8 cellular contexts compared by ENCODE assay signal in genomic region chr4:151407466-151408379, GRCh38. TPM values are rescaled to one million over a fixed set of nuclear protein-coding genes. Genes with fewer than 3 reads are reported as not detected.
DNase-seq lines count a peak whose midpoint lies in the region; ATAC-seq and TF ChIP-seq lines count a peak whose summit lies in the region.

No MANE protein-coding gene starts in this region.

- H3K27ac Mint-ChIP-seq in MCF 10A (ENCODE audit: low read depth, unreplicated experiment): peak overlapping the region; percentile 94
- peak overlapping the region; percentile 84 for H3K27ac Mint-ChIP-seq in stimulated activated naive B cell treated with anti-CD40 and anti-IgM and Interleukin-4, amounts not matched to agents 10 μg/mL and 1 μg/mL and 100 μg/mL, for 72 hours

- H3K9me3 ChIP-seq in PC-9 (ENCODE audit: insufficient read depth, low read depth): no peaks in the 10 kb centered on the region
- no peaks in the 10 kb centered on the region for H3K9me3 ChIP-seq in left lung

- intact Hi-C loops in PC-9 (cut with micrococcal nuclease; ENCODE audit: unreplicated experiment): loop anchor here (1.0 to 2.0 kb wide), 3 partner anchors 78 to 197 kb away; no protein-coding TSS in a partner anchor
- intact Hi-C loops in MCF 10A (cut with micrococcal nuclease): loop anchor here (1.0 kb wide), 1 partner anchor 134 kb away; no protein-coding TSS in a partner anchor
- intact Hi-C loops in left lung (cut with DNase I): no loop called here

- no peaks in the 10 kb centered on the region for H3K36me3 ChIP-seq in PC-9 (ENCODE audit: low read depth)
- no peaks in the 10 kb centered on the region for H3K36me3 ChIP-seq in left lung

- peak in 2 of 3 donors; percentile 12 to 34 for DNase-seq in stimulated activated CD4-positive, alpha-beta T cell treated with anti-CD3 and anti-CD28 coated beads, Interleukin-12 subunit alpha, Interleukin-12 subunit beta, amount 100 ng/mL, for 48 hours (ENCODE audit: low read depth in 2 of 3, low spot score in 1 of 3)
- DNase-seq in stimulated activated CD4-positive, alpha-beta T cell treated with anti-CD3 and anti-CD28 coated beads, Interleukin-12 subunit alpha, Interleukin-12 subunit beta, amount 100 ng/mL, for 4 hours: no peak
- DNase-seq in PC-9 (peak in 1 of 2 experiments; percentile 36), MCF 10A (ENCODE audit: unreplicated experiment) (no peak), left lung (peak; percentile 47 to 85), SHP77 (lab: John Stamatoyannopoulos, UW) (no peak)
- DNase-seq in stimulated activated naive B cell treated with anti-CD40 and anti-IgM and Interleukin-4, amounts not matched to agents 10 μg/mL and 1 μg/mL and 100 μg/mL, for 72 hours: peak; percentile 71

- POLR2A ChIA-PET in PC-9 (lab: Charles Lee; ENCODE audit: unreplicated experiment): interaction anchor here (0.7 to 1.1 kb wide), 3 partner anchors 78 to 1400 kb away, joined by 4 to 26 read pairs (median 7); no protein-coding TSS in a partner anchor
- POLR2A ChIA-PET in MCF 10A (lab: Yijun Ruan, JAX): interaction anchor here (0.6 to 3.9 kb wide), 22 partner anchors 13 to 943 kb away, joined by 3 to 90 read pairs (median 5); partner anchors contain the start of gene RPS3A

- ATAC-seq in HG02943 (IDR thresholded peaks at IDR 0.05; ENCODE audit: low read depth, unreplicated experiment): peak; percentile 76
- peak; percentile 53 for ATAC-seq in left lung
- peak; percentile 78 to 81 for ATAC-seq in stimulated activated naive B cell treated with anti-CD40 and anti-IgM and Interleukin-4, amounts not matched to agents 10 μg/mL and 1 μg/mL and 100 μg/mL, for 72 hours (replicated peaks)

- H3K27ac ChIP-seq in PC-9 (peak overlapping the region; percentile 84), left lung (peak overlapping the region; percentile 72 to 73)

- BruUV-seq in PC-9 (replicated peaks; lab: Mats Ljungman, UMichigan) (no TSS peak), MCF 10A (replicated peaks; lab: Mats Ljungman, UMichigan) (no TSS peak)

- H3K27me3 ChIP-seq in PC-9 (ENCODE audit: insufficient read depth, low read depth) (no peaks in the 10 kb centered on the region), left lung (peaks cover 0 to 29% of the 10 kb centered on the region in 2 donors)

- no peaks in the 10 kb centered on the region for H3K36me3 Mint-ChIP-seq in MCF 10A (ENCODE audit: insufficient read depth, unreplicated experiment)
- no peaks in the 10 kb centered on the region for H3K36me3 Mint-ChIP-seq in stimulated activated naive B cell treated with anti-CD40 and anti-IgM and Interleukin-4, amounts not matched to agents 10 μg/mL and 1 μg/mL and 100 μg/mL, for 72 hours

- peaks cover 24% of the 10 kb centered on the region for H3K79me2 ChIP-seq in PC-9 (ENCODE audit: low read depth)

- peaks cover 17% of the 10 kb centered on the region for H3K4me1 Mint-ChIP-seq in MCF 10A (ENCODE audit: insufficient read depth, unreplicated experiment)
- H3K4me1 Mint-ChIP-seq in stimulated activated naive B cell treated with anti-CD40 and anti-IgM and Interleukin-4, amounts not matched to agents 10 μg/mL and 1 μg/mL and 100 μg/mL, for 72 hours: peaks cover 25 to 27% of the 10 kb centered on the region in 2 donors

- peak overlapping the region; percentile 96 for H2AFZ ChIP-seq in PC-9

- H3F3A ChIP-seq in PC-9 (ENCODE audit: insufficient read depth, low read depth): peaks cover 22% of the 10 kb centered on the region

- H3K4me3 Mint-ChIP-seq in MCF 10A (ENCODE audit: unreplicated experiment): peak overlapping the region; percentile 90
- H3K4me3 Mint-ChIP-seq in stimulated activated naive B cell treated with anti-CD40 and anti-IgM and Interleukin-4, amounts not matched to agents 10 μg/mL and 1 μg/mL and 100 μg/mL, for 72 hours: peak overlapping the region; percentile 78 to 79

- H3K9me2 ChIP-seq in PC-9 (ENCODE audit: insufficient read depth): no peaks in the 10 kb centered on the region

- H3K4me3 ChIP-seq in PC-9 (peak overlapping the region; percentile 67), left lung (peak overlapping the region; percentile 36 to 46)

- CTCF ChIA-PET in PC-9 (lab: Charles Lee): interaction anchor here (0.6 to 0.7 kb wide), 2 partner anchors 210 to 212 kb away, joined by 3 read pairs; no protein-coding TSS in a partner anchor
- CTCF ChIA-PET in MCF 10A (lab: Yijun Ruan, JAX): interaction anchor here (0.6 to 1.6 kb wide), 5 partner anchors 54 to 319 kb away, joined by 3 to 4 read pairs (median 3); no protein-coding TSS in a partner anchor

- peaks cover 25% of the 10 kb centered on the region for H3K4me1 ChIP-seq in PC-9 (replicated peaks; ENCODE audit: insufficient read depth)
- peaks cover 5 to 18% of the 10 kb centered on the region in 2 donors for H3K4me1 ChIP-seq in left lung

- no peaks in the 10 kb centered on the region for H4K20me1 ChIP-seq in PC-9 (ENCODE audit: insufficient read depth)

- H3K4me2 ChIP-seq in PC-9: peak overlapping the region; percentile 97

- H3K9me3 Mint-ChIP-seq in MCF 10A (ENCODE audit: unreplicated experiment): no peaks in the 10 kb centered on the region
- H3K9me3 Mint-ChIP-seq in stimulated activated naive B cell treated with anti-CD40 and anti-IgM and Interleukin-4, amounts not matched to agents 10 μg/mL and 1 μg/mL and 100 μg/mL, for 72 hours: no peaks in the 10 kb centered on the region

- H3K27me3 Mint-ChIP-seq in MCF 10A (ENCODE audit: insufficient read depth, unreplicated experiment): no peaks in the 10 kb centered on the region
- peaks cover 29 to 33% of the 10 kb centered on the region in 2 donors for H3K27me3 Mint-ChIP-seq in stimulated activated naive B cell treated with anti-CD40 and anti-IgM and Interleukin-4, amounts not matched to agents 10 μg/mL and 1 μg/mL and 100 μg/mL, for 72 hours

- TF ChIP-seq CTCF in PC-9 (conservative IDR thresholded peaks at IDR 0.05) (no peak), MCF 10A (IDR thresholded peaks at IDR 0.05; ENCODE audit: unreplicated experiment) (no peak), left lung (IDR thresholded peaks at IDR 0.05) (no peak)

RNA-seq across cellular contexts. Expression of gene FHIP1A, which starts 1.3 kb away (rescaled TPM):
- total RNA-seq in PC-9 (2021) (33.7 and 35.5 TPM in 2 replicates), MCF 10A (2022) (14.8 and 19.8 TPM in 2 replicates), left lung (10 to 100 TPM; 17.3 to 20.0 TPM)

Comparison
In these comparisons a context has a peak if more than half of its experiments do, and no peak if none do; other contexts are left out.
1. DNase-seq: peak in stimulated activated CD4-positive, alpha-beta T cell treated with anti-CD3 and anti-CD28 coated beads, Interleukin-12 subunit alpha, Interleukin-12 subunit beta, amount 100 ng/mL, for 48 hours (2 of 3), left lung (2 of 2) and stimulated activated naive B cell treated with anti-CD40 and anti-IgM and Interleukin-4, amounts not matched to agents 10 μg/mL and 1 μg/mL and 100 μg/mL, for 72 hours (single experiment); none in stimulated activated CD4-positive, alpha-beta T cell treated with anti-CD3 and anti-CD28 coated beads, Interleukin-12 subunit alpha, Interleukin-12 subunit beta, amount 100 ng/mL, for 4 hours (single experiment), MCF 10A (single experiment) and SHP77 (0 of 2).
2. intact Hi-C loops: an anchor here in PC-9 (1.0 to 2.0 kb wide) and MCF 10A (1.0 kb wide); none called in left lung.
3. Peak in every context shown above with its lines, with median percentiles within 50 percentile points of each other: ATAC-seq.